ENCODE assay signal across 21 cellular contexts in genomic region chr10:29407280-29407858, GRCh38.
"Had no signal": no experiment of that assay in that cellular context is flagged by ENCODE, and none has a peak within 500 bp of the region (broad histone marks: within the 10 kb centered on the region; RNA-seq: fewer than 3 reads in every experiment).

No MANE protein-coding gene starts in this region.

- H3K4me3 Mint-ChIP-seq: activated CD4-positive, alpha-beta memory T cell treated with anti-CD3 and anti-CD28 coated beads, Interleukin-2, amount 10 ng/mL, durations not matched to agents 7 days and 5 days; activated CD4-positive, alpha-beta T cell treated with anti-CD3 and anti-CD28 coated beads for 36 hours; activated T-cell treated with anti-CD3 and anti-CD28 coated beads, Interleukin-2, amount 50 U/mL, for 24 hours; nephron had no signal

- H3K9me3 Mint-ChIP-seq: immature natural killer cell had no signal

- H3K9me3 ChIP-seq: prostate gland, suprapubic skin had no signal

- H3K4me1 ChIP-seq: prostate gland had no signal

- FAIRE-seq: colon, endothelial cell of umbilical vein, small intestine had no signal

- H3K4me3 ChIP-seq: cardiac muscle cell, prostate gland, suprapubic skin had no signal

- H3K27ac Mint-ChIP-seq: activated CD4-positive, alpha-beta memory T cell treated with anti-CD3 and anti-CD28 coated beads, Interleukin-2, amount 10 ng/mL, durations not matched to agents 7 days and 5 days; activated CD4-positive, alpha-beta T cell treated with anti-CD3 and anti-CD28 coated beads for 36 hours; activated T-cell treated with anti-CD3 and anti-CD28 coated beads, Interleukin-2, amount 50 U/mL, for 24 hours; nephron had no signal

- H3K4me1 Mint-ChIP-seq: nephron had no signal

- H3K27ac ChIP-seq: cardiac muscle cell, foreskin keratinocyte, prostate gland, suprapubic skin had no signal

- H3K27me3 ChIP-seq: cardiac muscle cell, foreskin keratinocyte, suprapubic skin had no signal

- ATAC-seq: activated CD4-positive, alpha-beta T cell treated with anti-CD3 and anti-CD28 coated beads for 36 hours; foreskin keratinocyte; right cardiac atrium; stimulated activated naive CD8-positive, alpha-beta T cell treated with anti-CD3 and anti-CD28 coated beads, Interleukin-15, Interleukin-2, amounts not matched to agents 100 U/mL and 50 U/mL, for 24 hours had no signal

- H3K27me3 Mint-ChIP-seq: activated CD4-positive, alpha-beta T cell treated with anti-CD3 and anti-CD28 coated beads for 36 hours; activated T-cell treated with anti-CD3 and anti-CD28 coated beads, Interleukin-2, amount 50 U/mL, for 24 hours had no signal

- DNase-seq: activated CD4-positive, alpha-beta memory T cell treated with anti-CD3 and anti-CD28 coated beads, Interleukin-2, amount 10 ng/mL, durations not matched to agents 7 days and 5 days; activated CD4-positive, alpha-beta T cell treated with anti-CD3 and anti-CD28 coated beads for 36 hours; activated effector memory CD4-positive, alpha-beta T cell treated with Interleukin-2 at 50 U/mL for 16 hours; activated naive CD4-positive, alpha-beta T cell treated with anti-CD3 and anti-CD28 coated beads, Interleukin-2, amount 50 U/mL, for 16 hours; activated T-cell treated with anti-CD3 and anti-CD28 coated beads, Interleukin-2, amount 50 U/mL, for 24 hours; foreskin keratinocyte; immature natural killer cell; mesenchymal stem cell; right cardiac atrium; small intestine; stimulated activated CD4-positive, alpha-beta T cell treated with anti-CD3 and anti-CD28 coated beads, Interleukin-4, amount 100 ng/mL, for 4 hours; stimulated activated CD8-positive, alpha-beta memory T cell treated with anti-CD3 and anti-CD28 coated beads, Interleukin-4, amount 100 ng/mL, for 48 hours; stimulated activated naive CD8-positive, alpha-beta T cell treated with anti-CD3 and anti-CD28 coated beads, Interleukin-15, Interleukin-2, amounts not matched to agents 100 U/mL and 50 U/mL, for 24 hours; T-helper 2 cell; trophoblast cell had no signal

- H3K36me3 ChIP-seq: cardiac muscle cell, prostate gland, suprapubic skin had no signal
